9 cellular contexts compared by ENCODE assay signal in genomic region chr14:65462411-65462810, GRCh38. TPM values are rescaled to one million over a fixed set of nuclear protein-coding genes. Genes with fewer than 3 reads are reported as not detected.
DNase-seq lines count a peak whose midpoint lies in the region; ATAC-seq and TF ChIP-seq lines count a peak whose summit lies in the region.
"Had no signal": no experiment of that assay in that cellular context is flagged by ENCODE, and none has a peak within 500 bp of the region (broad histone marks: within the 10 kb centered on the region; RNA-seq: fewer than 3 reads in every experiment).

No MANE protein-coding gene starts in this region.

- WGBS in aorta, 2 donors, result 71 to 83% methylated on average over 3 of the region's 3 CpGs

- intact Hi-C loops in aorta (cut with DNase I), result no loop called here

- TF ChIP-seq CTCF in choroid plexus epithelial cell (conservative IDR thresholded peaks at IDR 0.05; ENCODE audit: low read depth, low read length) (no peak), omental fat pad (IDR thresholded peaks at IDR 0.05) (no peak)

- H3K4me1 ChIP-seq in aorta (ENCODE audit: control insufficient read depth in 1 of 2, insufficient read depth in 2 of 2, low read length in 2 of 2), result no peaks in the 10 kb centered on the region

- H3K36me3 ChIP-seq in aorta (ENCODE audit: control insufficient read depth in 1 of 2, insufficient read depth in 2 of 2, low read length in 1 of 2), result no peaks in the 10 kb centered on the region

- peak; percentile 4 for DNase-seq in GM04504 (ENCODE audit: low read depth)
- peak; percentile 79 for DNase-seq in choroid plexus epithelial cell (ENCODE audit: low read depth)
- no peak for DNase-seq in aorta
- DNase-seq in DMS114 treated with DMSO at 0.1 percent for 48 hours (lab: John Stamatoyannopoulos, UW; ENCODE audit: unreplicated experiment), result no peak
- DNase-seq in omental fat pad (ENCODE audit: low spot score), result no peak
- DNase-seq: effector CD4-positive, alpha-beta T cell had no signal

- H3K9me3 ChIP-seq in aorta (ENCODE audit: control insufficient read depth, low read length), result no peaks in the 10 kb centered on the region

- ATAC-seq in GM21390 (IDR thresholded peaks at IDR 0.05; ENCODE audit: unreplicated experiment), result peak; percentile 73
- ATAC-seq in HG03571 (IDR thresholded peaks at IDR 0.05; ENCODE audit: unreplicated experiment), result peak; percentile 47
- no peak for ATAC-seq in aorta (ENCODE audit: low FRiP score)
- ATAC-seq in GM19324 (IDR thresholded peaks at IDR 0.05; ENCODE audit: low FRiP score, unreplicated experiment), result no peak
- no peak for ATAC-seq in omental fat pad (ENCODE audit: low FRiP score)

- H3K4me3 ChIP-seq in choroid plexus epithelial cell (ENCODE audit: low read depth, low read length) (no peak overlapping the region), aorta (ENCODE audit: low read length in 2 of 2) (no peak overlapping the region)

- no peaks in the 10 kb centered on the region for H3K27me3 ChIP-seq in aorta (ENCODE audit: control insufficient read depth in 1 of 2, insufficient read depth in 2 of 2, low read length in 1 of 2)

- no peak overlapping the region for H3K27ac ChIP-seq in aorta (ENCODE audit: low read depth in 1 of 2, low read length in 2 of 2)

RNA-seq across cellular contexts. Expression of gene FUT8, which starts 49.9 kb away (rescaled TPM):
- total RNA-seq in aorta, result 10 to 100 TPM; 21.8 to 32.3 TPM
- 1 to 10 TPM; 3.4 to 7.4 TPM for polyA plus RNA-seq in aorta
- 10 to 100 TPM; 14.9 to 35.8 (median 22.2) TPM for total RNA-seq in omental fat pad

Comparison
In these comparisons a context has a peak if more than half of its experiments do, and no peak if none do; other contexts are left out.
1. DNase-seq: peak in GM04504 (single experiment) and choroid plexus epithelial cell (single experiment); none in aorta (0 of 2), DMS114 treated with DMSO at 0.1 percent for 48 hours (single experiment) and omental fat pad (single experiment).
2. ATAC-seq: peak in GM21390 (single experiment) and HG03571 (single experiment); none in aorta (single experiment), GM19324 (single experiment) and omental fat pad (single experiment).